In the genomic region with DNA sequence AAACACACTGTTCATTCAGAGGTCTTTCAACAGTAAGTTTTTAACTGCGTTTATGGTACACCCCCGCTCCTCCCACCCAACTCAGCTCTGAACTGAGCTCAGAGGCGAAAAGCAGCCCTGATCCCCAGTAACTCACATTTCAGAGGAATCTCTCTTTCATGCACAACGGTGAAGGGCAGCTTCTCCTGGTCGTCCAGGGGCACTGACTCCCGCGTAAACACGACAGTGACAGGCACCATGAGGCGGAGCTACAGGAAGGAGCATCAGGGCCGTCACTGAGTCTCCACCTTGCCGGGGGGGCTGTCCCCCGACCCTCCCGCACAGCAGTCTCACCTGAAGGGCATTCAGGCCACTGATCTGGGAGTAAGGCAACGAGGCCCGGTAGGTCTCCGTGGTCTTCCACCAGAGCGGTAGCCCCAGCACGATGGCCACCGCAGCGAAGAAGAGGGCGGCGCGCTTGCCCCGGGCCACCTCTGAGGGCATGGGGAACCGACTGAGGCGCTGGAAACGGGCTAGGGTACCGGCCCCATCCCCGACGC, we compare ENCODE assay signal across 8 cellular contexts. TPM values are rescaled to one million over a fixed set of nuclear protein-coding genes. Genes with fewer than 3 reads are reported as not detected.
A peak's percentile ranks its signal among the peaks of the same experiment; 100 is the strongest.
DNase-seq lines count a peak whose midpoint lies in the region; ATAC-seq and TF ChIP-seq lines count a peak whose summit lies in the region.

No MANE protein-coding gene starts in this region.

- ATAC-seq in HG02943 (IDR thresholded peaks at IDR 0.05; ENCODE audit: low read depth, unreplicated experiment) (peak; percentile 24), omental fat pad (ENCODE audit: low FRiP score) (peak; percentile 20)

- DNase-seq in NCI-H82 (lab: John Stamatoyannopoulos, UW) (peak; percentile 80), NCI-H82 treated with DMSO at 0.1 percent for 48 hours (lab: John Stamatoyannopoulos, UW; ENCODE audit: unreplicated experiment) (no peak), NCI-H748 (lab: John Stamatoyannopoulos, UW; ENCODE audit: unreplicated experiment) (peak; percentile 85), activated T-helper 1 cell treated with Interleukin-2 at 50 U/mL for 16 hours (ENCODE audit: low read depth) (peak; percentile 18), fibroblast of pulmonary artery (ENCODE audit: low read depth) (no peak), omental fat pad (ENCODE audit: low spot score) (no peak), cortex of kidney (lab: John Stamatoyannopoulos, UW) (no peak)

- TF ChIP-seq CTCF in fibroblast of pulmonary artery (IDR thresholded peaks at IDR 0.05; ENCODE audit: low read length, missing control alignments) (no peak), omental fat pad (IDR thresholded peaks at IDR 0.05) (no peak)

- peak overlapping the region; percentile 96 for H3K4me3 ChIP-seq in fibroblast of pulmonary artery (replicated peaks; ENCODE audit: low read depth, low read length)

RNA-seq across cellular contexts. Expression of gene PIGS, which starts 0.5 kb away (rescaled TPM):
- 10 to 100 TPM; 33.1 to 55.5 (median 45.2) TPM for total RNA-seq in omental fat pad

RNA-seq across cellular contexts. Expression of gene ALDOC, which starts 5.9 kb away (rescaled TPM):
- 10 to 100 TPM; 17.3 to 83.0 (median 33.6) TPM for total RNA-seq in omental fat pad

RNA-seq across cellular contexts. Expression of gene UNC119, which starts 18.4 kb away (rescaled TPM):
- 10 to 100 TPM; 16.8 to 32.6 (median 24.6) TPM for total RNA-seq in omental fat pad

RNA-seq across cellular contexts. Expression of gene SPAG5, which starts 28.0 kb away (rescaled TPM):
- total RNA-seq in omental fat pad, result 10 to 100 TPM in 1 of 4 donors, 1 to 10 TPM in 2, under 1 TPM in 1; 0.50 to 12.0 (median 4.5) TPM

RNA-seq across cellular contexts. Expression of gene RSKR, which starts 43.2 kb away (rescaled TPM):
- total RNA-seq in omental fat pad, result 10 to 100 TPM in 1 of 4 donors, 1 to 10 TPM in 3; 3.6 to 10.6 (median 8.0) TPM

Comparison
In these comparisons a context has a peak if more than half of its experiments do, and no peak if none do; other contexts are left out.
1. DNase-seq: peak in NCI-H82 (single experiment), NCI-H748 (single experiment) and activated T-helper 1 cell treated with Interleukin-2 at 50 U/mL for 16 hours (single experiment); none in NCI-H82 treated with DMSO at 0.1 percent for 48 hours (single experiment), fibroblast of pulmonary artery (single experiment), omental fat pad (single experiment) and cortex of kidney (single experiment).